16 cellular contexts compared by ENCODE assay signal in genomic region chr14:94337274-94337673, GRCh38. TPM values are rescaled to one million over a fixed set of nuclear protein-coding genes. Genes with fewer than 3 reads are reported as not detected.
DNase-seq lines count a peak whose midpoint lies in the region; ATAC-seq, FAIRE-seq and TF ChIP-seq lines count a peak whose summit lies in the region.
"Had no signal": no experiment of that assay in that cellular context is flagged by ENCODE, and none has a peak within 500 bp of the region (broad histone marks: within the 10 kb centered on the region; RNA-seq: fewer than 3 reads in every experiment).

No MANE protein-coding gene starts in this region.

- no peak for TF ChIP-seq POLR2A in HepG2 (IDR thresholded peaks at IDR 0.05; ENCODE audit: insufficient read depth in 1 of 2, low read depth in 2 of 2, low read length in 2 of 2)
- no peak for TF ChIP-seq POLR2A in Peyer's patch (IDR thresholded peaks at IDR 0.05)

- in situ Hi-C loops in astrocyte of the spinal cord (cut with HindIII; ENCODE audit: low sequenced_read_pairs) = no loop called here
- in situ Hi-C loops in HepG2 (cut with HindIII; ENCODE audit: extremely low pct_ligation_motif_present, low pct_unique_long_range_greater_than_20kb) = no loop called here

- ATAC-seq in HepG2 (no peak), psoas muscle (no peak)

- POLR2A ChIA-PET in HepG2 (lab: Yijun Ruan, JAX) = no interaction called here

- TF ChIP-seq RAD21 in HepG2 (CRISPR knock-in tag; IDR thresholded peaks at IDR 0.05) = no peak

- no peak for FAIRE-seq in HepG2 (lab: Jason Lieb, UNC)

- H3K27me3 ChIP-seq in HepG2 (ENCODE audit: control insufficient read depth in 1 of 2, insufficient read depth in 2 of 2, low read length in 2 of 2) (no peaks in the 10 kb centered on the region), psoas muscle (ENCODE audit: insufficient read depth in 3 of 3, low read length in 2 of 3) (no peaks in the 10 kb centered on the region), Peyer's patch (no peaks in the 10 kb centered on the region)
- H3K27me3 ChIP-seq: BLaER1 had no signal

- no peak for TF ChIP-seq CTCF in astrocyte of the spinal cord (IDR thresholded peaks at IDR 0.05; ENCODE audit: low read depth, low read length)
- no peak for TF ChIP-seq CTCF in HepG2 (CRISPR knock-in tag; IDR thresholded peaks at IDR 0.05)
- no peak for TF ChIP-seq CTCF in psoas muscle (IDR thresholded peaks at IDR 0.05)
- no peak for TF ChIP-seq CTCF in Peyer's patch (IDR thresholded peaks at IDR 0.05)

- H3K4me1 ChIP-seq in HepG2 (ENCODE audit: insufficient read depth, low read length) (peaks cover 77% of the 10 kb centered on the region), psoas muscle (no peaks in the 10 kb centered on the region), Peyer's patch (no peaks in the 10 kb centered on the region)
- H3K4me1 ChIP-seq: BLaER1, parathyroid adenoma had no signal

- H3K4me2 ChIP-seq in HepG2 (ENCODE audit: low read depth, low read length) = no peak overlapping the region
- H3K4me2 ChIP-seq: BLaER1 had no signal

- no peaks in the 10 kb centered on the region for H3K79me2 ChIP-seq in HepG2 (ENCODE audit: insufficient read depth, low read length)
- H3K79me2 ChIP-seq: parathyroid adenoma had no signal

- H3K9ac ChIP-seq in HepG2 (ENCODE audit: insufficient read depth, low read depth, low read length) = no peak overlapping the region
- H3K9ac ChIP-seq: BLaER1, parathyroid adenoma had no signal

- TF ChIP-seq EP300 in HepG2 (IDR thresholded peaks at IDR 0.05; ENCODE audit: low read depth in 2 of 2, low read length in 2 of 2) (no peak), HepG2 (CRISPR knock-in tag; IDR thresholded peaks at IDR 0.05; ENCODE audit: borderline replicate concordance) (no peak)

- no peaks in the 10 kb centered on the region for H3K9me3 ChIP-seq in HepG2 (ENCODE audit: low read length)
- no peaks in the 10 kb centered on the region for H3K9me3 ChIP-seq in psoas muscle
- H3K9me3 ChIP-seq in Peyer's patch = no peaks in the 10 kb centered on the region
- H3K9me3 ChIP-seq: BLaER1 had no signal

- H3K27ac ChIP-seq in HepG2 (ENCODE audit: extremely low read length, insufficient read depth, low read length) = no peak overlapping the region
- no peak overlapping the region for H3K27ac ChIP-seq in psoas muscle
- no peak overlapping the region for H3K27ac ChIP-seq in Peyer's patch
- H3K27ac ChIP-seq: BLaER1, epithelial cell of prostate, parathyroid adenoma had no signal

- H2AFZ ChIP-seq in HepG2 (ENCODE audit: low read length) = no peak overlapping the region
- H2AFZ ChIP-seq: parathyroid adenoma had no signal

- no TSS peak for BruUV-seq in HepG2 (replicated peaks; lab: Mats Ljungman, UMichigan)

- DNase-seq in EL = peak; percentile 53
- peak; percentile 52 for DNase-seq in LHCN-M2 (ENCODE audit: low read depth)
- DNase-seq in astrocyte of the spinal cord (ENCODE audit: low read depth, low spot score) = peak; percentile 48
- no peak for DNase-seq in HepG2 (ENCODE audit: low spot score)
- DNase-seq in psoas muscle = no peak
- DNase-seq in Peyer's patch = no peak
- DNase-seq in anterior cingulate cortex (lab: John Stamatoyannopoulos, UW) = no peak
- DNase-seq: activated CD4-positive, alpha-beta memory T cell treated with anti-CD3 and anti-CD28 coated beads, Interleukin-2, amount 10 ng/mL, durations not matched to agents 7 days and 5 days; aorta; cortex of kidney; DMS 273 treated with DMSO at 0.1 percent for 48 hours; Karpas-422; NCI-H146 had no signal

- H3K4me3 ChIP-seq in astrocyte of the spinal cord (ENCODE audit: low read depth, low read length) (no peak overlapping the region), HepG2 (replicated peaks in 1 of 3; ENCODE audit: insufficient read depth in 1 of 3, low read depth in 2 of 3, low read length in 3 of 3) (no peak overlapping the region), psoas muscle (no peak overlapping the region), Peyer's patch (no peak overlapping the region)
- H3K4me3 ChIP-seq: BLaER1 had no signal

- H3K36me3 ChIP-seq in HepG2 (replicated peaks in 1 of 2; ENCODE audit: control insufficient read depth in 1 of 2, insufficient read depth in 2 of 2, low read length in 2 of 2) (no peaks in the 10 kb centered on the region), psoas muscle (ENCODE audit: insufficient read depth in 1 of 2, low read depth in 1 of 2) (no peaks in the 10 kb centered on the region), Peyer's patch (no peaks in the 10 kb centered on the region)
- H3K36me3 ChIP-seq: BLaER1 had no signal

- intact Hi-C loops in HepG2 (cut with micrococcal nuclease; ENCODE audit: unreplicated experiment) = no loop called here
- intact Hi-C loops in psoas muscle (cut with DNase I) = no loop called here

- 90% methylated on average over 6 of the region's 6 CpGs for WGBS in HepG2 (ENCODE audit: low lambda C conversion rate)
- 55 to 57% (median 57%) methylated on average over 6 of the region's 6 CpGs for WGBS in psoas muscle, 3 donors

- no peaks in the 10 kb centered on the region for H4K20me1 ChIP-seq in HepG2 (ENCODE audit: insufficient read depth, low read length)
- H4K20me1 ChIP-seq: BLaER1 had no signal

- CTCF ChIA-PET in HepG2 (lab: Yijun Ruan, JAX; ENCODE audit: low intra/inter-chr PET ratio, low total read pairs) = no interaction called here

RNA-seq across cellular contexts. Expression of gene SERPINA6, which starts 14.1 kb away (rescaled TPM):
- total RNA-seq in LHCN-M2 (2014; rRNA removed) (not detected in 2 replicates), HepG2 (2016; rRNA removed; fragmentation: Illumina TruSeq; extraction: Trizol) (144 and 260 TPM in 2 replicates), psoas muscle (not detected), Peyer's patch (not detected)
- polyA plus RNA-seq in LHCN-M2 (2012) = not detected
- total RNA-seq in HepG2 (2016; cell fraction: cytosol; rRNA removed; fragmentation: Illumina TruSeq; extraction: Trizol; ENCODE audit: low read depth) = 46.5 and 59.8 TPM in 2 replicates
- total RNA-seq in HepG2 (2016; cell fraction: insoluble cytoplasmic fraction; rRNA removed; fragmentation: Illumina TruSeq; extraction: Trizol) = 147 and 255 TPM in 2 replicates
- total RNA-seq in HepG2 (2016; cell fraction: membrane; rRNA removed; fragmentation: Illumina TruSeq; extraction: Trizol) = 72.4 and 91.0 TPM in 2 replicates
- 209 and 232 TPM in 2 replicates for total RNA-seq in HepG2 (2016; cell fraction: nucleus; rRNA removed; fragmentation: Illumina TruSeq; extraction: Trizol)
- polyA plus RNA-seq in HepG2 (2011; rRNA removed) (333 and 391 TPM in 2 replicates), psoas muscle (not detected)
- polyA plus RNA-seq in HepG2 (2011; cell fraction: cytosol; rRNA removed) = 334 and 367 TPM in 2 replicates
- polyA plus RNA-seq in HepG2 (2011; cell fraction: nucleus; rRNA removed) = 148 and 149 TPM in 2 replicates
- 165 and 183 TPM in 2 replicates for polyA plus RNA-seq in HepG2 (2012)
- polyA plus RNA-seq in HepG2 (2016; cell fraction: cytosol; fragmentation: Illumina TruSeq; extraction: Trizol; ENCODE audit: low read depth) = 50.8 and 68.1 TPM in 2 replicates
- polyA plus RNA-seq in HepG2 (2016; cell fraction: insoluble cytoplasmic fraction; fragmentation: Illumina TruSeq; extraction: Trizol; ENCODE audit: low read depth) = 148 and 161 TPM in 2 replicates
- 59.5 and 79.3 TPM in 2 replicates for polyA plus RNA-seq in HepG2 (2016; cell fraction: membrane; fragmentation: Illumina TruSeq; extraction: Trizol; ENCODE audit: low read depth)
- 298 and 309 TPM in 2 replicates for polyA plus RNA-seq in HepG2 (2016; cell fraction: nucleus; fragmentation: Illumina TruSeq; extraction: Trizol; ENCODE audit: insufficient read depth, low read depth)
- 295 TPM in 1 of 2 replicates, not detected in the other for polyA minus RNA-seq in HepG2 (2011; rRNA and poly(A)+ RNA removed; ENCODE audit: low replicate concordance)
- polyA minus RNA-seq in HepG2 (2011; cell fraction: cytosol; rRNA and poly(A)+ RNA removed) = 62.1 and 78.1 TPM in 2 replicates
- 54.3 and 66.5 TPM in 2 replicates for polyA minus RNA-seq in HepG2 (2011; cell fraction: nucleus; rRNA and poly(A)+ RNA removed)
- total RNA-seq: activated CD4-positive, alpha-beta memory T cell treated with anti-CD3 and anti-CD28 coated beads, Interleukin-2, amount 10 ng/mL, durations not matched to agents 7 days and 5 days; aorta had no signal
- polyA plus RNA-seq: aorta had no signal

RNA-seq across cellular contexts. Expression of gene SERPINA2, which starts 29.2 kb away (rescaled TPM):
- not detected in 2 replicates for total RNA-seq in LHCN-M2 (2014; rRNA removed)
- not detected for polyA plus RNA-seq in LHCN-M2 (2012)
- total RNA-seq in HepG2 (2016; rRNA removed; fragmentation: Illumina TruSeq; extraction: Trizol) = 0.24 TPM in 1 of 2 replicates, not detected in the other
- not detected in 2 replicates for total RNA-seq in HepG2 (2016; cell fraction: cytosol; rRNA removed; fragmentation: Illumina TruSeq; extraction: Trizol; ENCODE audit: low read depth)
- total RNA-seq in HepG2 (2016; cell fraction: insoluble cytoplasmic fraction; rRNA removed; fragmentation: Illumina TruSeq; extraction: Trizol) = 0.21 TPM in 1 of 2 replicates, not detected in the other
- not detected in 2 replicates for total RNA-seq in HepG2 (2016; cell fraction: membrane; rRNA removed; fragmentation: Illumina TruSeq; extraction: Trizol)
- total RNA-seq in HepG2 (2016; cell fraction: nucleus; rRNA removed; fragmentation: Illumina TruSeq; extraction: Trizol) = not detected in 2 replicates
- polyA plus RNA-seq in HepG2 (2011; rRNA removed) = 0.08 TPM in 1 of 2 replicates, not detected in the other
- polyA plus RNA-seq in HepG2 (2011; cell fraction: cytosol; rRNA removed) = not detected in 2 replicates
- 0.81 and 0.84 TPM in 2 replicates for polyA plus RNA-seq in HepG2 (2011; cell fraction: nucleus; rRNA removed)
- 0.17 TPM in 1 of 2 replicates, not detected in the other for polyA plus RNA-seq in HepG2 (2012)
- polyA plus RNA-seq in HepG2 (2016; cell fraction: cytosol; fragmentation: Illumina TruSeq; extraction: Trizol; ENCODE audit: low read depth) = not detected in 2 replicates
- not detected in 2 replicates for polyA plus RNA-seq in HepG2 (2016; cell fraction: insoluble cytoplasmic fraction; fragmentation: Illumina TruSeq; extraction: Trizol; ENCODE audit: low read depth)
- polyA plus RNA-seq in HepG2 (2016; cell fraction: membrane; fragmentation: Illumina TruSeq; extraction: Trizol; ENCODE audit: low read depth) = 0.21 TPM in 1 of 2 replicates, not detected in the other
- not detected in 2 replicates for polyA plus RNA-seq in HepG2 (2016; cell fraction: nucleus; fragmentation: Illumina TruSeq; extraction: Trizol; ENCODE audit: insufficient read depth, low read depth)
- not detected in 2 replicates for polyA minus RNA-seq in HepG2 (2011; rRNA and poly(A)+ RNA removed; ENCODE audit: low replicate concordance)
- polyA minus RNA-seq in HepG2 (2011; cell fraction: cytosol; rRNA and poly(A)+ RNA removed) = not detected in 2 replicates
- polyA minus RNA-seq in HepG2 (2011; cell fraction: nucleus; rRNA and poly(A)+ RNA removed) = 0.87 and 1.4 TPM in 2 replicates
- total RNA-seq in psoas muscle = not detected
- polyA plus RNA-seq in psoas muscle = not detected
- not detected for total RNA-seq in Peyer's patch
- total RNA-seq: activated CD4-positive, alpha-beta memory T cell treated with anti-CD3 and anti-CD28 coated beads, Interleukin-2, amount 10 ng/mL, durations not matched to agents 7 days and 5 days; aorta had no signal
- polyA plus RNA-seq: aorta had no signal

RNA-seq across cellular contexts. Expression of gene SERPINA10, which starts 44.2 kb away (rescaled TPM):
- total RNA-seq in LHCN-M2 (2014; rRNA removed) = not detected in 2 replicates
- polyA plus RNA-seq in LHCN-M2 (2012) = not detected
- total RNA-seq in HepG2 (2016; rRNA removed; fragmentation: Illumina TruSeq; extraction: Trizol) = 12.1 and 20.1 TPM in 2 replicates
- total RNA-seq in HepG2 (2016; cell fraction: cytosol; rRNA removed; fragmentation: Illumina TruSeq; extraction: Trizol; ENCODE audit: low read depth) = 2.9 and 3.2 TPM in 2 replicates
- total RNA-seq in HepG2 (2016; cell fraction: insoluble cytoplasmic fraction; rRNA removed; fragmentation: Illumina TruSeq; extraction: Trizol) = 12.4 and 19.4 TPM in 2 replicates
- 7.0 and 7.6 TPM in 2 replicates for total RNA-seq in HepG2 (2016; cell fraction: membrane; rRNA removed; fragmentation: Illumina TruSeq; extraction: Trizol)
- total RNA-seq in HepG2 (2016; cell fraction: nucleus; rRNA removed; fragmentation: Illumina TruSeq; extraction: Trizol) = 15.9 and 21.0 TPM in 2 replicates
- polyA plus RNA-seq in HepG2 (2011; rRNA removed) = 17.3 and 20.2 TPM in 2 replicates
- polyA plus RNA-seq in HepG2 (2011; cell fraction: cytosol; rRNA removed) = 11.5 and 15.3 TPM in 2 replicates
- polyA plus RNA-seq in HepG2 (2011; cell fraction: nucleus; rRNA removed) = 5.4 and 6.4 TPM in 2 replicates
- polyA plus RNA-seq in HepG2 (2012) = 14.6 and 20.7 TPM in 2 replicates
- polyA plus RNA-seq in HepG2 (2016; cell fraction: cytosol; fragmentation: Illumina TruSeq; extraction: Trizol; ENCODE audit: low read depth) = 1.4 and 1.5 TPM in 2 replicates
- polyA plus RNA-seq in HepG2 (2016; cell fraction: insoluble cytoplasmic fraction; fragmentation: Illumina TruSeq; extraction: Trizol; ENCODE audit: low read depth) = 9.7 and 11.2 TPM in 2 replicates
- polyA plus RNA-seq in HepG2 (2016; cell fraction: membrane; fragmentation: Illumina TruSeq; extraction: Trizol; ENCODE audit: low read depth) = 3.7 and 4.1 TPM in 2 replicates
- polyA plus RNA-seq in HepG2 (2016; cell fraction: nucleus; fragmentation: Illumina TruSeq; extraction: Trizol; ENCODE audit: insufficient read depth, low read depth) = 22.0 and 24.2 TPM in 2 replicates
- 26.7 TPM in 1 of 2 replicates, not detected in the other for polyA minus RNA-seq in HepG2 (2011; rRNA and poly(A)+ RNA removed; ENCODE audit: low replicate concordance)
- 15.7 and 16.5 TPM in 2 replicates for polyA minus RNA-seq in HepG2 (2011; cell fraction: cytosol; rRNA and poly(A)+ RNA removed)
- polyA minus RNA-seq in HepG2 (2011; cell fraction: nucleus; rRNA and poly(A)+ RNA removed) = 13.5 and 16.3 TPM in 2 replicates
- not detected for total RNA-seq in psoas muscle
- not detected for polyA plus RNA-seq in psoas muscle
- not detected for total RNA-seq in Peyer's patch
- total RNA-seq: activated CD4-positive, alpha-beta memory T cell treated with anti-CD3 and anti-CD28 coated beads, Interleukin-2, amount 10 ng/mL, durations not matched to agents 7 days and 5 days; aorta had no signal
- polyA plus RNA-seq: aorta had no signal

RNA-seq across cellular contexts. Expression of gene SERPINA1, which starts 51.1 kb away (rescaled TPM):
- not detected in 2 replicates for total RNA-seq in LHCN-M2 (2014; rRNA removed)
- 0.05 TPM for polyA plus RNA-seq in LHCN-M2 (2012)
- total RNA-seq in HepG2 (2016; rRNA removed; fragmentation: Illumina TruSeq; extraction: Trizol) = 2,013 and 3,266 TPM in 2 replicates
- 1,032 and 1,133 TPM in 2 replicates for total RNA-seq in HepG2 (2016; cell fraction: cytosol; rRNA removed; fragmentation: Illumina TruSeq; extraction: Trizol; ENCODE audit: low read depth)
- 1,778 and 3,168 TPM in 2 replicates for total RNA-seq in HepG2 (2016; cell fraction: insoluble cytoplasmic fraction; rRNA removed; fragmentation: Illumina TruSeq; extraction: Trizol)
- total RNA-seq in HepG2 (2016; cell fraction: membrane; rRNA removed; fragmentation: Illumina TruSeq; extraction: Trizol) = 2,429 and 2,540 TPM in 2 replicates
- total RNA-seq in HepG2 (2016; cell fraction: nucleus; rRNA removed; fragmentation: Illumina TruSeq; extraction: Trizol) = 3,105 and 3,600 TPM in 2 replicates
- polyA plus RNA-seq in HepG2 (2011; rRNA removed) = 11,015 and 14,177 TPM in 2 replicates
- 9,533 and 11,655 TPM in 2 replicates for polyA plus RNA-seq in HepG2 (2011; cell fraction: cytosol; rRNA removed)
- polyA plus RNA-seq in HepG2 (2011; cell fraction: nucleus; rRNA removed) = 2,313 and 3,208 TPM in 2 replicates
- polyA plus RNA-seq in HepG2 (2012) = 7,481 and 10,843 TPM in 2 replicates
- 4,767 and 4,962 TPM in 2 replicates for polyA plus RNA-seq in HepG2 (2016; cell fraction: cytosol; fragmentation: Illumina TruSeq; extraction: Trizol; ENCODE audit: low read depth)
- 4,118 and 4,730 TPM in 2 replicates for polyA plus RNA-seq in HepG2 (2016; cell fraction: insoluble cytoplasmic fraction; fragmentation: Illumina TruSeq; extraction: Trizol; ENCODE audit: low read depth)
- polyA plus RNA-seq in HepG2 (2016; cell fraction: membrane; fragmentation: Illumina TruSeq; extraction: Trizol; ENCODE audit: low read depth) = 6,083 and 6,679 TPM in 2 replicates
- 8,870 and 9,648 TPM in 2 replicates for polyA plus RNA-seq in HepG2 (2016; cell fraction: nucleus; fragmentation: Illumina TruSeq; extraction: Trizol; ENCODE audit: insufficient read depth, low read depth)
- 7.6 and 11,192 TPM in 2 replicates for polyA minus RNA-seq in HepG2 (2011; rRNA and poly(A)+ RNA removed; ENCODE audit: low replicate concordance)
- 3,443 and 4,995 TPM in 2 replicates for polyA minus RNA-seq in HepG2 (2011; cell fraction: cytosol; rRNA and poly(A)+ RNA removed)
- polyA minus RNA-seq in HepG2 (2011; cell fraction: nucleus; rRNA and poly(A)+ RNA removed) = 1,177 and 2,207 TPM in 2 replicates
- total RNA-seq in psoas muscle = 1 to 10 TPM; 2.6 to 5.5 (median 4.7) TPM
- polyA plus RNA-seq in psoas muscle = 1 to 10 TPM in 2 of 3 donors, under 1 TPM in 1; 0.78 to 3.0 (median 2.8) TPM
- total RNA-seq in Peyer's patch = 1,000 to 10,000 TPM in 1 of 4 donors, 100 to 1,000 TPM in 3; 102 to 1,757 (median 637) TPM

Comparison
In these comparisons a context has a peak if more than half of its experiments do, and no peak if none do; other contexts are left out.
1. DNase-seq: peak in EL (single experiment), LHCN-M2 (single experiment) and astrocyte of the spinal cord (single experiment); none in HepG2 (single experiment), psoas muscle (0 of 2), Peyer's patch (0 of 3) and anterior cingulate cortex (0 of 58).
2. RNA of gene SERPINA6, which starts 14.1 kb away (total RNA-seq): 46.5 to 260 TPM in HepG2; not detected in LHCN-M2, not detected in psoas muscle and not detected in Peyer's patch; every median in the first group is over 10 times any median in the second.